ENCODE assay signal across 20 cellular contexts in genomic region chr5:57577432-57578175, GRCh38.
A peak's percentile ranks its signal among the peaks of the same experiment; 100 is the strongest.
DNase-seq lines count a peak whose midpoint lies in the region; ATAC-seq, FAIRE-seq and TF ChIP-seq lines count a peak whose summit lies in the region.
"Had no signal": no experiment of that assay in that cellular context is flagged by ENCODE, and none has a peak within 500 bp of the region (broad histone marks: within the 10 kb centered on the region; RNA-seq: fewer than 3 reads in every experiment).

No MANE protein-coding gene starts in this region.

- no peak overlapping the region for H3K4me3 Mint-ChIP-seq in H9
- H3K4me3 Mint-ChIP-seq: T-helper 2 cell treated with Interferon-gamma antibody and Interleukin-4, amounts not matched to agents 5 μg/mL and 100 μg/mL, for 36 hours had no signal

- no peak overlapping the region for H4K8ac ChIP-seq in H9 (replicated peaks; ENCODE audit: insufficient read length, low read depth, low read length)

- H4K91ac ChIP-seq in H9 (ENCODE audit: insufficient read length, low read depth, low read length): no peak overlapping the region

- no TSS peak for BruUV-seq in GM12878 (replicated peaks; lab: Mats Ljungman, UMichigan)

- H3K79me2 ChIP-seq in GM12878 (ENCODE audit: control insufficient read depth, insufficient read depth, low read length) (no peaks in the 10 kb centered on the region), H9 (ENCODE audit: insufficient read depth, low read length) (no peaks in the 10 kb centered on the region)

- TF ChIP-seq EP300 in GM12878 (IDR thresholded peaks at IDR 0.05; ENCODE audit: borderline replicate concordance in 1 of 2, control insufficient read depth in 1 of 2, low read depth in 2 of 2, low read length in 2 of 2) (0 out of 4 replicates have a peak, but pooled peaks of 1 of the 2 experiments have one; percentile 44), esophagus muscularis mucosa (IDR thresholded peaks at IDR 0.05) (no peak)

- TF ChIP-seq POLR2A in GM12878 (IDR thresholded peaks at IDR 0.05; ENCODE audit: low read depth, low read length) (no peak), esophagus muscularis mucosa (IDR thresholded peaks at IDR 0.05; ENCODE audit: low read depth) (no peak)

- peak; percentile 68 for ATAC-seq in GM18502 (IDR thresholded peaks at IDR 0.05; ENCODE audit: poor library complexity, unreplicated experiment)
- peak; percentile 51 for ATAC-seq in GM21619 (IDR thresholded peaks at IDR 0.05; ENCODE audit: unreplicated experiment)
- ATAC-seq in HG03442 (IDR thresholded peaks at IDR 0.05; ENCODE audit: unreplicated experiment): peak; percentile 66
- peak; percentile 87 for ATAC-seq in GM12878
- ATAC-seq in mucosa of descending colon: no peak

- SMC1A ChIA-PET in GM12878 (lab: Charles Lee; ENCODE audit: uncharacterized antibody, unreplicated experiment): interaction anchor here (1.4 kb wide), 1 partner anchor 42 kb away, joined by 3 read pairs; no protein-coding TSS in a partner anchor

- H2BK20ac ChIP-seq in H9 (ENCODE audit: low read depth, low read length, poor library complexity, severe bottlenecking): no peak overlapping the region

- H3K27me3 Mint-ChIP-seq in H9 (ENCODE audit: low read depth): no peaks in the 10 kb centered on the region

- WGBS in GM12878 (ENCODE audit: insufficient coverage, insufficient replicate concordance, low lambda C conversion rate, missing lambda C conversion rate): 12% methylated on average over 8 of the region's 8 CpGs
- WGBS in esophagus muscularis mucosa: 80% methylated on average over 8 of the region's 8 CpGs
- no CpG with 5 or more reads among the region's 8 CpGs for WGBS in H9 (ENCODE audit: extremely low coverage, insufficient read length, low lambda C conversion rate)

- DNase-seq in GM12878 (ENCODE audit: low read depth, low spot score) (no peak), esophagus muscularis mucosa (ENCODE audit: extremely low spot score) (no peak), mucosa of descending colon (no peak), NCI-H1694 treated with DMSO at 0.1 percent for 48 hours (lab: John Stamatoyannopoulos, UW) (no peak), H9 (no peak)
- DNase-seq: Calu3, DND-41, GDM1, KG1, NCI-H1105 treated with DMSO at 0.1 percent for 48 hours, NCI-H187 treated with DMSO at 0.1 percent for 48 hours, NCI-H510A treated with DMSO at 0.1 percent for 48 hours, SJCRH30, SW 1271 had no signal

- no peak overlapping the region for H2BK5ac ChIP-seq in H9 (ENCODE audit: insufficient read length, low read length)

- H3K9ac ChIP-seq in GM12878 (ENCODE audit: control insufficient read depth, insufficient read depth, low read length): no peak overlapping the region
- no peak overlapping the region for H3K9ac ChIP-seq in H9 (ENCODE audit: extremely low read depth, insufficient read length, low read length)

- CTCF ChIA-PET in GM12878 (lab: Yijun Ruan, JAX): interaction anchor here (0.7 to 1.4 kb wide), 2 partner anchors 25 to 73 kb away, joined by 4 to 5 read pairs; no protein-coding TSS in a partner anchor

- RAD21 ChIA-PET in GM12878 (lab: Charles Lee; ENCODE audit: unreplicated experiment): interaction anchor here (0.6 to 1.6 kb wide), 5 partner anchors 17 to 278 kb away, joined by 3 to 5 read pairs (median 3); no protein-coding TSS in a partner anchor

- no peaks in the 10 kb centered on the region for H3K23me2 ChIP-seq in H9 (ENCODE audit: insufficient read length, low read depth, low read length, poor library complexity, severe bottlenecking)

- no peak overlapping the region for H3K4ac ChIP-seq in H9 (ENCODE audit: low read depth, low read length)

- H3K4me2 ChIP-seq in GM12878 (ENCODE audit: control insufficient read depth, insufficient read depth): no peak overlapping the region
- H3K4me2 ChIP-seq in H9 (ENCODE audit: insufficient read depth, insufficient read length, low read length): no peak overlapping the region

- POLR2A ChIA-PET in GM12878 (lab: Charles Lee): interaction anchor here (1.7 kb wide), 1 partner anchor 16 kb away, joined by 4 read pairs; no protein-coding TSS in a partner anchor

- H3K18ac ChIP-seq in H9 (ENCODE audit: insufficient read length, low read depth, low read length): no peak overlapping the region

- H3K4me3 ChIP-seq in GM12878: no peak overlapping the region
- H3K4me3 ChIP-seq in esophagus muscularis mucosa: no peak overlapping the region
- no peak overlapping the region for H3K4me3 ChIP-seq in mucosa of descending colon
- H3K4me3 ChIP-seq: SJCRH30 had no signal

- no peaks in the 10 kb centered on the region for H3K9me3 ChIP-seq in GM12878 (replicated peaks; ENCODE audit: control insufficient read depth, insufficient read depth, low read length)
- peaks cover 0 to 3% (median 0%) of the 10 kb centered on the region in 4 donors for H3K9me3 ChIP-seq in esophagus muscularis mucosa
- no peaks in the 10 kb centered on the region for H3K9me3 ChIP-seq in mucosa of descending colon
- H3K9me3 ChIP-seq in H9 (ENCODE audit: control insufficient read depth, low read depth, low read length): no peaks in the 10 kb centered on the region
- H3K9me3 ChIP-seq: SJCRH30 had no signal

- H3K23ac ChIP-seq in H9 (ENCODE audit: insufficient read length, low read depth, low read length): no peak overlapping the region

- H3K9me3 Mint-ChIP-seq in H9: peaks cover 0 to 6% of the 10 kb centered on the region in 2 experiments; a peak in 1 of 5 replicates

- H3K4me1 Mint-ChIP-seq in H9: peaks cover 0 to 4% of the 10 kb centered on the region in 2 experiments; a peak in 1 of 4 replicates

- intact Hi-C loops in GM12878 (cut with micrococcal nuclease; ENCODE audit: unreplicated experiment): no loop called here
- intact Hi-C loops in esophagus muscularis mucosa (cut with DNase I): no loop called here
- intact Hi-C loops in mucosa of descending colon (cut with DNase I, micrococcal nuclease): no loop called here

- H2BK12ac ChIP-seq in H9 (ENCODE audit: insufficient read length, low read depth, low read length): no peak overlapping the region

- no peak overlapping the region for H3K14ac ChIP-seq in H9 (ENCODE audit: insufficient read depth, low read length)

- TF ChIP-seq CTCF in GM12878 (IDR thresholded peaks at IDR 0.05 in 2 of 3, conservative IDR thresholded peaks at IDR 0.05 in 1 of 3; ENCODE audit: control insufficient read depth in 2 of 3, extremely low read depth in 1 of 3, insufficient read depth in 1 of 3, low read depth in 3 of 3, low read length in 3 of 3) (no peak), esophagus muscularis mucosa (IDR thresholded peaks at IDR 0.05) (no peak), mucosa of descending colon (IDR thresholded peaks at IDR 0.05) (no peak), H9 (conservative IDR thresholded peaks at IDR 0.05) (no peak)

- in situ Hi-C loops in GM12878 (cut with MboI): no loop called here

- peaks cover 0 to 8% (median 2%) of the 10 kb centered on the region in 3 experiments; a peak in 3 of 7 replicates for H3K36me3 Mint-ChIP-seq in H9 (ENCODE audit: insufficient read depth in 1 of 3, low read depth in 3 of 3)

- no peak overlapping the region for H3K27ac Mint-ChIP-seq in H9
- H3K27ac Mint-ChIP-seq: T-helper 2 cell treated with Interferon-gamma antibody and Interleukin-4, amounts not matched to agents 5 μg/mL and 100 μg/mL, for 36 hours had no signal

- no peaks in the 10 kb centered on the region for H3K79me1 ChIP-seq in H9 (ENCODE audit: insufficient read depth, low read depth, low read length, poor library complexity, severe bottlenecking)

- no peak overlapping the region for H3K27ac ChIP-seq in GM12878 (ENCODE audit: control insufficient read depth, insufficient read depth)
- no peak overlapping the region for H3K27ac ChIP-seq in esophagus muscularis mucosa (replicated peaks in 1 of 4)
- H3K27ac ChIP-seq in H9 (ENCODE audit: insufficient read length, low read depth, low read length): no peak overlapping the region
- H3K27ac ChIP-seq: SJCRH30 had no signal

- no peak for TF ChIP-seq RAD21 in GM12878 (IDR thresholded peaks at IDR 0.05; ENCODE audit: insufficient read depth, low read depth, low read length)

- H4K5ac ChIP-seq in H9 (ENCODE audit: insufficient read length, low read depth, low read length): no peak overlapping the region

- H2BK120ac ChIP-seq in H9 (ENCODE audit: low read depth, low read length, poor library complexity, severe bottlenecking): no peak overlapping the region

- H3K56ac ChIP-seq in H9 (ENCODE audit: insufficient read length, low read depth, low read length): no peak overlapping the region

- H2BK15ac ChIP-seq in H9 (ENCODE audit: low read depth, low read length): no peak overlapping the region

- no peak for FAIRE-seq in GM12878 (lab: Jason Lieb, UNC)
- FAIRE-seq: GM19239, H54 had no signal

- H2AK5ac ChIP-seq in H9 (ENCODE audit: insufficient read length, low read length): no peak overlapping the region

- no peak overlapping the region for H2AFZ ChIP-seq in GM12878 (ENCODE audit: control insufficient read depth, low read depth, low read length)
- no peak overlapping the region for H2AFZ ChIP-seq in H9 (ENCODE audit: low read length)

- H3K27me3 ChIP-seq in GM12878 (replicated peaks in 1 of 2; ENCODE audit: control insufficient read depth in 2 of 2, insufficient read depth in 2 of 2, low read length in 1 of 2) (no peaks in the 10 kb centered on the region), esophagus muscularis mucosa (no peaks in the 10 kb centered on the region), H9 (ENCODE audit: insufficient read depth, low read length) (no peaks in the 10 kb centered on the region)
- H3K27me3 ChIP-seq: SJCRH30 had no signal

- H3K36me3 ChIP-seq in GM12878 (ENCODE audit: control insufficient read depth in 2 of 2, insufficient read depth in 2 of 2, low read length in 1 of 2): no peaks in the 10 kb centered on the region
- H3K36me3 ChIP-seq in esophagus muscularis mucosa: no peaks in the 10 kb centered on the region
- no peaks in the 10 kb centered on the region for H3K36me3 ChIP-seq in mucosa of descending colon (ENCODE audit: low read depth)
- H3K36me3 ChIP-seq: SJCRH30 had no signal

- H3T11ph ChIP-seq in H9 (ENCODE audit: low read length): no peak overlapping the region

- H4K20me1 ChIP-seq in GM12878 (ENCODE audit: control insufficient read depth, insufficient read depth) (no peaks in the 10 kb centered on the region; the same call in 1 of the 2 replicates), H9 (ENCODE audit: control insufficient read depth, insufficient read depth, insufficient read length) (no peaks in the 10 kb centered on the region)

- H3K4me1 ChIP-seq in GM12878 (ENCODE audit: control insufficient read depth, insufficient read depth, low read length) (no peaks in the 10 kb centered on the region), esophagus muscularis mucosa (no peaks in the 10 kb centered on the region), mucosa of descending colon (ENCODE audit: low read depth) (no peaks in the 10 kb centered on the region), H9 (ENCODE audit: insufficient read depth, low read length) (no peaks in the 10 kb centered on the region)
- H3K4me1 ChIP-seq: SJCRH30 had no signal
